ENCODE assay signal across 15 cellular contexts in genomic region chr11:114256176-114256897, GRCh38. TPM values are rescaled to one million over a fixed set of nuclear protein-coding genes. Genes with fewer than 3 reads are reported as not detected.
DNase-seq lines count a peak whose midpoint lies in the region; ATAC-seq and TF ChIP-seq lines count a peak whose summit lies in the region.
"Had no signal": no experiment of that assay in that cellular context is flagged by ENCODE, and none has a peak within 500 bp of the region (broad histone marks: within the 10 kb centered on the region; RNA-seq: fewer than 3 reads in every experiment).

No MANE protein-coding gene starts in this region.

- intact Hi-C loops in left ventricle myocardium inferior (cut with micrococcal nuclease) (loop anchor here (2.0 to 10.0 kb wide), 2 partner anchors 82 to 228 kb away; no protein-coding TSS in a partner anchor), left ventricle myocardium superior (cut with micrococcal nuclease) (no loop called here)

- peak overlapping the region; percentile 55 for H3K4me3 ChIP-seq in left ventricle myocardium inferior
- H3K4me3 ChIP-seq in right atrium auricular region: no peak overlapping the region

- H3K27ac ChIP-seq in left ventricle myocardium inferior (replicated peaks): peak overlapping the region; percentile 88
- peak overlapping the region; percentile 88 to 89 for H3K27ac ChIP-seq in right atrium auricular region

- H3K27me3 ChIP-seq in left ventricle myocardium inferior (ENCODE audit: low read depth): no peaks in the 10 kb centered on the region
- H3K27me3 ChIP-seq in right atrium auricular region: no peaks in the 10 kb centered on the region

- H3K4me1 ChIP-seq in left ventricle myocardium inferior (peaks cover 92% of the 10 kb centered on the region), right atrium auricular region (peaks cover 0 to 61% of the 10 kb centered on the region in 2 donors)

- H3K9me3 ChIP-seq in left ventricle myocardium inferior (replicated peaks): no peaks in the 10 kb centered on the region
- no peaks in the 10 kb centered on the region for H3K9me3 ChIP-seq in right atrium auricular region

- no peak for ATAC-seq in left ventricle myocardium superior
- ATAC-seq in GM21515 (IDR thresholded peaks at IDR 0.05; ENCODE audit: unreplicated experiment): no peak
- ATAC-seq in HG02852 (IDR thresholded peaks at IDR 0.05; ENCODE audit: unreplicated experiment): no peak
- ATAC-seq: activated naive CD8-positive, alpha-beta T cell treated with anti-CD3 and anti-CD28 coated beads, Interleukin-2, amount 50 U/mL, for 24 hours had no signal

- H3K36me3 ChIP-seq in left ventricle myocardium inferior (peaks cover 37% of the 10 kb centered on the region), right atrium auricular region (peaks cover 31% of the 10 kb centered on the region)

- DNase-seq in left ventricle myocardium inferior: no peak
- DNase-seq in left ventricle myocardium superior: no peak
- no peak for DNase-seq in right atrium auricular region (ENCODE audit: low spot score)
- peak; percentile 63 for DNase-seq in retina
- no peak for DNase-seq in stimulated activated CD4-positive, alpha-beta T cell treated with anti-CD3 and anti-CD28 coated beads, Interleukin-4, amount 100 ng/mL, for 24 hours
- DNase-seq in stimulated activated CD8-positive, alpha-beta memory T cell treated with anti-CD3 and anti-CD28 coated beads, Interleukin-4, amount 100 ng/mL, for 48 hours: no peak
- DNase-seq: activated CD4-positive, alpha-beta memory T cell treated with anti-CD3 and anti-CD28 coated beads for 36 hours; activated naive CD8-positive, alpha-beta T cell treated with anti-CD3 and anti-CD28 coated beads, Interleukin-2, amount 50 U/mL, for 24 hours; EL; H9; NCI-H1436 treated with DMSO at 0.1 percent for 48 hours; NCI-H345 had no signal

- no peak for TF ChIP-seq CTCF in left ventricle myocardium inferior (IDR thresholded peaks at IDR 0.05; ENCODE audit: borderline replicate concordance)
- TF ChIP-seq CTCF in right atrium auricular region (IDR thresholded peaks at IDR 0.05): no peak

RNA-seq across cellular contexts. Expression of gene NNMT, which starts 39.9 kb away (rescaled TPM):
- total RNA-seq in left ventricle myocardium inferior (32.6 TPM), left ventricle myocardium superior (26.4 TPM), right atrium auricular region (100 to 1,000 TPM in 1 of 2 donors, 10 to 100 TPM in 1; 83.7 to 240 TPM)
- total RNA-seq: activated CD4-positive, alpha-beta memory T cell treated with anti-CD3 and anti-CD28 coated beads for 36 hours; H9; temporal lobe had no signal
